In genomic region chr17:49913226-49914095, GRCh38 we compare ENCODE assay signal across 16 cellular contexts. TPM values are rescaled to one million over a fixed set of nuclear protein-coding genes. Genes with fewer than 3 reads are reported as not detected.
DNase-seq lines count a peak whose midpoint lies in the region; ATAC-seq and TF ChIP-seq lines count a peak whose summit lies in the region.
"Had no signal": no experiment of that assay in that cellular context is flagged by ENCODE, and none has a peak within 500 bp of the region (broad histone marks: within the 10 kb centered on the region; RNA-seq: fewer than 3 reads in every experiment).

No MANE protein-coding gene starts in this region.

- no peak overlapping the region for H3K4me3 ChIP-seq in RWPE2 (ENCODE audit: severe bottlenecking)
- no peak overlapping the region for H3K4me3 ChIP-seq in fibroblast of the aortic adventitia (ENCODE audit: low read depth, low read length)
- H3K4me3 ChIP-seq: upper lobe of right lung had no signal

- DNase-seq in 8988T (peak; percentile 94), H4 (ENCODE audit: low spot score) (peak; percentile 70), RWPE2 (ENCODE audit: low spot score) (no peak), fibroblast of the aortic adventitia (ENCODE audit: low read depth) (peak; percentile 32), GOT3 (lab: John Stamatoyannopoulos, UW) (no peak), erythroblast (lab: John Stamatoyannopoulos, UW) (no peak)
- no peak for DNase-seq in effector CD4-positive, alpha-beta T cell
- DNase-seq: activated CD4-positive, alpha-beta memory T cell treated with anti-CD3 and anti-CD28 coated beads for 36 hours; activated effector memory CD4-positive, alpha-beta T cell treated with Interleukin-2 at 50 U/mL for 16 hours; DND-41; OCI-M1; stimulated activated CD8-positive, alpha-beta memory T cell treated with anti-CD3 and anti-CD28 coated beads, Interleukin-4, amount 100 ng/mL, for 48 hours; T-helper 2 cell; upper lobe of right lung had no signal

- no peaks in the 10 kb centered on the region for H3K4me1 ChIP-seq in RWPE2 (ENCODE audit: insufficient read depth, poor library complexity, severe bottlenecking)
- H3K4me1 ChIP-seq: upper lobe of right lung had no signal

- no peaks in the 10 kb centered on the region for H3K27me3 ChIP-seq in RWPE2 (ENCODE audit: insufficient read depth, poor library complexity, severe bottlenecking)

- H3K36me3 ChIP-seq in RWPE2 (ENCODE audit: low read depth), result no peaks in the 10 kb centered on the region
- H3K36me3 ChIP-seq: upper lobe of right lung had no signal

- H3K9me3 ChIP-seq in RWPE2 (ENCODE audit: severe bottlenecking), result no peaks in the 10 kb centered on the region
- H3K9me3 ChIP-seq: upper lobe of right lung had no signal

- H3K27ac ChIP-seq in RWPE2 (ENCODE audit: poor library complexity, severe bottlenecking), result no peak overlapping the region
- H3K27ac ChIP-seq: upper lobe of right lung had no signal

- no peak for TF ChIP-seq CTCF in RWPE2 (IDR thresholded peaks at IDR 0.05; ENCODE audit: poor library complexity, severe bottlenecking)
- no peak for TF ChIP-seq CTCF in fibroblast of the aortic adventitia (IDR thresholded peaks at IDR 0.05; ENCODE audit: insufficient read depth, low read length)

- TF ChIP-seq POLR2A in erythroblast (IDR thresholded peaks at IDR 0.05; ENCODE audit: low read length), result no peak

- ATAC-seq in RWPE2 (ENCODE audit: low read depth) (peak; percentile 40; the same call in 1 of the 3 replicates), GM21825 (IDR thresholded peaks at IDR 0.05; ENCODE audit: unreplicated experiment) (no peak)
- ATAC-seq: upper lobe of right lung had no signal

RNA-seq across cellular contexts. Expression of gene DLX4, which starts 55.5 kb away (rescaled TPM):
- total RNA-seq in H4 (2014; rRNA removed; shearing (Covaris generic)), result 0.49 and 1.6 TPM in 2 replicates
- total RNA-seq in fibroblast of the aortic adventitia (ENCODE audit: low replicate concordance), result not detected in 2 replicates
- total RNA-seq: epithelial cell of proximal tubule had no signal

Comparison
In these comparisons a context has a peak if more than half of its experiments do, and no peak if none do; other contexts are left out.
1. DNase-seq: peak in 8988T (single experiment), H4 (single experiment) and fibroblast of the aortic adventitia (single experiment); none in RWPE2 (single experiment), GOT3 (single experiment), erythroblast (0 of 2) and effector CD4-positive, alpha-beta T cell (single experiment).